8 cellular contexts compared by ENCODE assay signal in the genomic region with DNA sequence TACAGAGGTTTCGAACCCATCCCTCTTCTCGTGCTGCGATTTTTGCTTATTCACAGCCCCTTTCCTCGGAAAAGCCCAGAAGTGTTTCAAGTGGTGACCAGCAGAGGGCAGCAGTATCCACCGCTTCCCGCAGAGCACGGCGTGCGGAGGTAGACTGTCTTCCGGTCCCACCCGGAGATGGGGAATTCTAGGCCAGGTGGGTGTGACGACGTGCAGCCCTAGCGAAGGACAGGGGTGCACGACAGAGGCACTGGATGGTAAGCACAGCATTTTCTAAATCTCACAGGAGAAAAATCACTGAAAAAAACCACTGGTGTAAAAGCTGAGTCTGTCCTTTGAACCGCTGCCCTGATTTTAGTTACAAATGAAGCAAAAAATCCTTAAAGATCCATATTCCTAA. TPM values are rescaled to one million over a fixed set of nuclear protein-coding genes. Genes with fewer than 3 reads are reported as not detected.
DNase-seq lines count a peak whose midpoint lies in the region; ATAC-seq and TF ChIP-seq lines count a peak whose summit lies in the region.

No MANE protein-coding gene starts in this region.

- no peak for TF ChIP-seq POLR2A in NB4 (IDR thresholded peaks at IDR 0.05; ENCODE audit: extremely low read depth, insufficient read length)

- no peaks in the 10 kb centered on the region for H3K27me3 ChIP-seq in SU-DHL-6 (ENCODE audit: low read length)
- H3K27me3 ChIP-seq in adipocyte (replicated peaks; ENCODE audit: control insufficient read depth, insufficient read depth, low read length) = no peaks in the 10 kb centered on the region
- no peaks in the 10 kb centered on the region for H3K27me3 ChIP-seq in right atrium auricular region

- H4K20me1 ChIP-seq in SU-DHL-6 (ENCODE audit: low read depth, low read length) = no peaks in the 10 kb centered on the region

- H3F3A ChIP-seq in SU-DHL-6 (ENCODE audit: insufficient read depth) = no peaks in the 10 kb centered on the region

- H3K4me3 ChIP-seq in NB4 (ENCODE audit: low read depth, low read length) (no peak overlapping the region), SU-DHL-6 (ENCODE audit: insufficient read depth, low read length, poor library complexity, severe bottlenecking) (peak overlapping the region; percentile 28), adipocyte (ENCODE audit: low read length) (peak overlapping the region; percentile 74), right atrium auricular region (peak overlapping the region in 1 of 2 donors; percentile 27), retinal pigment epithelial cell (ENCODE audit: low read length) (peak overlapping the region; percentile 18)

- peak overlapping the region; percentile 82 for H2AFZ ChIP-seq in SU-DHL-6 (ENCODE audit: low read depth, low read length, severe bottlenecking)

- H3K4me2 ChIP-seq in SU-DHL-6 (ENCODE audit: low read depth, low read length, poor library complexity, severe bottlenecking) = peak overlapping the region; percentile 53

- no peak overlapping the region for H3K27ac ChIP-seq in SU-DHL-6 (ENCODE audit: low read depth, low read length)
- H3K27ac ChIP-seq in right atrium auricular region = no peak overlapping the region

- H3K9me3 ChIP-seq in SU-DHL-6 (ENCODE audit: insufficient read depth, low read length) = no peaks in the 10 kb centered on the region
- H3K9me3 ChIP-seq in adipocyte (ENCODE audit: control insufficient read depth, low read length) = no peaks in the 10 kb centered on the region
- no peaks in the 10 kb centered on the region for H3K9me3 ChIP-seq in right atrium auricular region

- ATAC-seq in HG02571 (IDR thresholded peaks at IDR 0.05; ENCODE audit: unreplicated experiment) = peak; percentile 98

- DNase-seq in NB4 (ENCODE audit: low read depth) (peak; percentile 64), adipocyte (ENCODE audit: low read depth) (peak; percentile 88), right atrium auricular region (ENCODE audit: low spot score) (peak; percentile 64), retinal pigment epithelial cell (ENCODE audit: low read depth) (no peak), amniotic stem cell (lab: John Stamatoyannopoulos, UW) (no peak)

- H3K9ac ChIP-seq in SU-DHL-6 (ENCODE audit: low read length) = peak overlapping the region; percentile 15; the same call in 1 of the 2 replicates
- peak overlapping the region; percentile 35 for H3K9ac ChIP-seq in adipocyte (ENCODE audit: low read length)

- no peaks in the 10 kb centered on the region for H3K79me2 ChIP-seq in SU-DHL-6 (ENCODE audit: insufficient read depth, low read length)

- no peaks in the 10 kb centered on the region for H3K9me2 ChIP-seq in SU-DHL-6 (replicated peaks; ENCODE audit: insufficient read depth, low read length)

- TF ChIP-seq CTCF in GM12873 (IDR thresholded peaks at IDR 0.05; ENCODE audit: insufficient read depth, low read depth, low read length, missing control alignments) = peak; percentile 90
- TF ChIP-seq CTCF in NB4 (IDR thresholded peaks at IDR 0.05; ENCODE audit: low read depth, low read length) = peak; percentile 69
- peak; percentile 73 for TF ChIP-seq CTCF in SU-DHL-6 (IDR thresholded peaks at IDR 0.05; ENCODE audit: insufficient read depth, low read length, poor library complexity, severe bottlenecking)
- peak; percentile 88 to 89 for TF ChIP-seq CTCF in right atrium auricular region (IDR thresholded peaks at IDR 0.05)
- peak; percentile 86 for TF ChIP-seq CTCF in retinal pigment epithelial cell (conservative IDR thresholded peaks at IDR 0.05; ENCODE audit: low read depth, low read length)

- H3K36me3 ChIP-seq in SU-DHL-6 (ENCODE audit: low read length) (no peaks in the 10 kb centered on the region), adipocyte (ENCODE audit: control insufficient read depth, insufficient read depth, low read length, severe bottlenecking) (no peaks in the 10 kb centered on the region), right atrium auricular region (no peaks in the 10 kb centered on the region)

- H3K4me1 ChIP-seq in adipocyte (ENCODE audit: control insufficient read depth, insufficient read depth, low read length) (no peaks in the 10 kb centered on the region), right atrium auricular region (peaks cover 0 to 6% of the 10 kb centered on the region in 2 donors)

RNA-seq across cellular contexts. Expression of gene PSMD6, which starts 7.4 kb away (rescaled TPM):
- total RNA-seq in right atrium auricular region = 10 to 100 TPM; 48.2 to 74.5 TPM

Comparison
In these comparisons a context has a peak if more than half of its experiments do, and no peak if none do; other contexts are left out.
1. DNase-seq: peak in NB4 (single experiment), adipocyte (single experiment) and right atrium auricular region (single experiment); none in retinal pigment epithelial cell (single experiment) and amniotic stem cell (single experiment).
2. Peak in every context shown above with its lines, with median percentiles within 50 percentile points of each other: CTCF ChIP-seq.